16 cellular contexts compared by ENCODE assay signal in the genomic region with DNA sequence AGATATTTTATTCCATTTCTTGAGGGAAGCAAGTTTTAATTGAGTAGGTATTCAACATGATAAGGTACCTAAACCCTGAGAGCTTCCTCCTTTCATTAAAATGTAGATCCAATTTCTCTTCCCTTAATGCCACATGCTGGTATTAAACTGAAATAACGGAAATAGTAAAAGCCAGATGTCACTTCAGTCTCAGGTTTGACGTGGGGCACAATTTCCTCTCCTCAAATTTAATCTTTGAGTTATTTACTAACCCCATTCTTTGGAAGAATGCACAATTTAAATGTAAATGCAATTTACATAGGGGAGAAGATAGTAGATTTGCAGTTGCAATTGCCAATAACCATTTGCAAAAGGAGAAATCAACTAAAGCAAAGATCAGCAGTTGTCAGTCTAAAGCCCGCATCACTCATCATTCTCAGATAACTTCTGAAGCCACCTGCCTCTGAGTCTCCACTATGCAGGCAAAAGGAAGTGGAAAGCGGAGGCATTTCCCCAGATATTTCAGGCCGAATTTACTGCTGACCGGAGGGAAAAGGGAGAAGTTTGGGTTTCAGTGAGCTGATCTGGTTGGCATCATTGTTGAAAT. TPM values are rescaled to one million over a fixed set of nuclear protein-coding genes. Genes with fewer than 3 reads are reported as not detected.
"Had no signal": no experiment of that assay in that cellular context is flagged by ENCODE, and none has a peak within 500 bp of the region (broad histone marks: within the 10 kb centered on the region; RNA-seq: fewer than 3 reads in every experiment).

No MANE protein-coding gene starts in this region.

- H3K27ac ChIP-seq: RWPE1 had no signal

- H3K9me2 ChIP-seq: SK-N-SH had no signal

- H3K9me3 ChIP-seq: SK-N-SH had no signal

- ATAC-seq: Panc1, T-cell had no signal

- H3K4me2 ChIP-seq: SK-N-SH had no signal

- H3K9ac ChIP-seq: SK-N-SH had no signal

- DNase-seq: Karpas-422, KG1, MM.1S, NCI-H1436 treated with DMSO at 0.1 percent for 48 hours, NCI-H1694, NCI-H187 treated with DMSO at 0.1 percent for 48 hours, NCI-H446 treated with DMSO at 0.1 percent for 48 hours, NCI-H526 treated with DMSO at 0.1 percent for 48 hours, SHP77, SK-N-SH, SW 1271, T-cell had no signal

RNA-seq across cellular contexts. Expression of gene LEMD1, which starts 2.1 kb away (rescaled TPM):
- total RNA-seq: M059J, PC-3 had no signal
- polyA plus RNA-seq: SK-N-SH had no signal

RNA-seq across cellular contexts. Expression of gene BLACAT1, which starts 31.9 kb away (rescaled TPM):
- polyA plus RNA-seq: SK-N-SH had no signal
